Comparison of ENCODE assay signal across 1 cellular context in the genomic region with DNA sequence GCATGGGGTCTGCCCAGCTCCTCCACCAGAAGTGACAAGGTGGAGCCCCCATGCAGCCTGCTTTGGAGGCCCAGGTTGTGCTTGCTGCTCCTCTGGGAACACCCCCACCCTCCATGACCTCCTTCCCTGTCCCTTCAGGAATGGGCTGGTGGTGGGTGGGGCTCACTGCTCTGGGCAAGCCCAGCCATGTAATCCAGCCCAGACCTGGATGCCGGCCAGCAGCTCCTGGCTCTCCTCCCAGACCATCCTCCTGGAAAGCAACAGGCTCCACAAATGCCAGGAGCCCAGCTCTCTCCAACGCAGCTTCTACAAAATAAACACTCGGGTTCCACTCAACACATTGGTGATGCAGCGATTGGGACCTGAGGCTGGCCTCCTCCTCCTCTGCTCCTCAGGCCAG. TPM values are rescaled to one million over a fixed set of nuclear protein-coding genes. Genes with fewer than 3 reads are reported as not detected.
"Had no signal": no experiment of that assay in that cellular context is flagged by ENCODE, and none has a peak within 500 bp of the region (broad histone marks: within the 10 kb centered on the region; RNA-seq: fewer than 3 reads in every experiment).

No MANE protein-coding gene starts in this region.

RNA-seq across cellular contexts. Expression of gene TMEM191C, which starts 30.8 kb away (rescaled TPM):
- total RNA-seq: M059J had no signal
